In genomic region chr5:102154791-102155605, GRCh38 we compare ENCODE assay signal across 1 cellular context.
TF ChIP-seq lines count a peak whose summit lies in the region.

No MANE protein-coding gene starts in this region.

TF ChIP-seq in K562, 482 proteins besides CTCF, POLR2A, EP300 and RAD21:
- peak; percentile 14; the same call in 1 of the 2 replicates for TF ChIP-seq PHF8 (IDR thresholded peaks at IDR 0.05; ENCODE audit: borderline replicate concordance, low read length)
- TF ChIP-seq ZBTB17 (CRISPR knock-in tag; IDR thresholded peaks at IDR 0.05) = 0 out of 2 replicates have a peak, but pooled peaks have one; percentile 14
